1 cellular context compared by ENCODE assay signal in the genomic region with DNA sequence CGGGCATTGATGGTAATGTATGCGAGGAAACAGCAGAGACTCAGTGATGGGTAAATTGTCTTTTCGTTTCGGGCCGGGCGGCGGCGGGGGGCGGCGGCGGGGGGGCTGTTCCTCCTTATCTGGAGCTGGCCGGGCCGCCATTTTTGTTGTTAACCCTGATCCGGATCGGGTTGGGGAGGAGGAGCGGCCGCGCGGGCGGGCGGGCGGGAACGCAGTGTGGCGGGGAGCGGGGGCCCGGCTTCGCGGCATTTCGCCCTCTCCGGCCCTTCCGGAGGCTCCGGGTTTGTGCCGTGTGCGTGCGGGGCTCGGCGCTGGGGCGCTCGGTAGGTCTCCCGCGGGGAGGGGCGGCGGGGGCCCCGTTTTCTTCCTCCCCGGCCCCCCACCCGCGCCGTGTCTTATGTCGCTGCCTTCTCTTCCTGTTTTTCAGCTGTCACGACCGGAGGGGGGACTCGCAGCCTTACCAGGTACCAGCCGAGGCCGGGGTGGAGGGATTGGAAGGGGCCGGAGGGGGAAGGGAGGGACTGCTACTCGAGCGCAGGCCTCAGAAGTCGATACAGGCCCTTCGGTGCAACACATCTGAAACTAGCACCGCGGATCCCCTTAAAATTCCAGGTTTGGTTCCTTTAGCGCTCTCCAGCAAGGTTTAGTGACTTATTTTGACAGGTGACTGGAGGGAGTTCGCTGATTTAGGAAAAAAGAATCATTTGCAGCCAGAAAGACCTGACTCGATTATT.
TF ChIP-seq lines count a peak whose summit lies in the region.

No MANE protein-coding gene starts in this region.

TF ChIP-seq in HepG2, 621 proteins besides CTCF, POLR2A, EP300 and RAD21 (continued from another document and continues in another):
- TF ChIP-seq, protein P1, sequence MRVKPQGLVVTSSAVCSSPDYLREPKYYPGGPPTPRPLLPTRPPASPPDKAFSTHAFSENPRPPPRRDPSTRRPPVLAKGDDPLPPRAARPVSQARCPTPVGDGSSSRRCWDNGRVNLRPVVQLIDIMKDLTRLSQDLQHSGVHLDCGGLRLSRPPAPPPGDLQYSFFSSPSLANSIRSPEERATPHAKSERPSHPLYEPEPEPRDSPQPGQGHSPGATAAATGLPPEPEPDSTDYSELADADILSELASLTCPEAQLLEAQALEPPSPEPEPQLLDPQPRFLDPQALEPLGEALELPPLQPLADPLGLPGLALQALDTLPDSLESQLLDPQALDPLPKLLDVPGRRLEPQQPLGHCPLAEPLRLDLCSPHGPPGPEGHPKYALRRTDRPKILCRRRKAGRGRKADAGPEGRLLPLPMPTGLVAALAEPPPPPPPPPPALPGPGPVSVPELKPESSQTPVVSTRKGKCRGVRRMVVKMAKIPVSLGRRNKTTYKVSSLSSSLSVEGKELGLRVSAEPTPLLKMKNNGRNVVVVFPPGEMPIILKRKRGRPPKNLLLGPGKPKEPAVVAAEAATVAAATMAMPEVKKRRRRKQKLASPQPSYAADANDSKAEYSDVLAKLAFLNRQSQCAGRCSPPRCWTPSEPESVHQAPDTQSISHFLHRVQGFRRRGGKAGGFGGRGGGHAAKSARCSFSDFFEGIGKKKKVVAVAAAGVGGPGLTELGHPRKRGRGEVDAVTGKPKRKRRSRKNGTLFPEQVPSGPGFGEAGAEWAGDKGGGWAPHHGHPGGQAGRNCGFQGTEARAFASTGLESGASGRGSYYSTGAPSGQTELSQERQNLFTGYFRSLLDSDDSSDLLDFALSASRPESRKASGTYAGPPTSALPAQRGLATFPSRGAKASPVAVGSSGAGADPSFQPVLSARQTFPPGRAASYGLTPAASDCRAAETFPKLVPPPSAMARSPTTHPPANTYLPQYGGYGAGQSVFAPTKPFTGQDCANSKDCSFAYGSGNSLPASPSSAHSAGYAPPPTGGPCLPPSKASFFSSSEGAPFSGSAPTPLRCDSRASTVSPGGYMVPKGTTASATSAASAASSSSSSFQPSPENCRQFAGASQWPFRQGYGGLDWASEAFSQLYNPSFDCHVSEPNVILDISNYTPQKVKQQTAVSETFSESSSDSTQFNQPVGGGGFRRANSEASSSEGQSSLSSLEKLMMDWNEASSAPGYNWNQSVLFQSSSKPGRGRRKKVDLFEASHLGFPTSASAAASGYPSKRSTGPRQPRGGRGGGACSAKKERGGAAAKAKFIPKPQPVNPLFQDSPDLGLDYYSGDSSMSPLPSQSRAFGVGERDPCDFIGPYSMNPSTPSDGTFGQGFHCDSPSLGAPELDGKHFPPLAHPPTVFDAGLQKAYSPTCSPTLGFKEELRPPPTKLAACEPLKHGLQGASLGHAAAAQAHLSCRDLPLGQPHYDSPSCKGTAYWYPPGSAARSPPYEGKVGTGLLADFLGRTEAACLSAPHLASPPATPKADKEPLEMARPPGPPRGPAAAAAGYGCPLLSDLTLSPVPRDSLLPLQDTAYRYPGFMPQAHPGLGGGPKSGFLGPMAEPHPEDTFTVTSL (CRISPR knock-in tag; IDR thresholded peaks at IDR 0.05; ENCODE audit: borderline replicate concordance): peak; percentile 47; the same call in 1 of the 2 replicates
- TF ChIP-seq, protein P2, sequence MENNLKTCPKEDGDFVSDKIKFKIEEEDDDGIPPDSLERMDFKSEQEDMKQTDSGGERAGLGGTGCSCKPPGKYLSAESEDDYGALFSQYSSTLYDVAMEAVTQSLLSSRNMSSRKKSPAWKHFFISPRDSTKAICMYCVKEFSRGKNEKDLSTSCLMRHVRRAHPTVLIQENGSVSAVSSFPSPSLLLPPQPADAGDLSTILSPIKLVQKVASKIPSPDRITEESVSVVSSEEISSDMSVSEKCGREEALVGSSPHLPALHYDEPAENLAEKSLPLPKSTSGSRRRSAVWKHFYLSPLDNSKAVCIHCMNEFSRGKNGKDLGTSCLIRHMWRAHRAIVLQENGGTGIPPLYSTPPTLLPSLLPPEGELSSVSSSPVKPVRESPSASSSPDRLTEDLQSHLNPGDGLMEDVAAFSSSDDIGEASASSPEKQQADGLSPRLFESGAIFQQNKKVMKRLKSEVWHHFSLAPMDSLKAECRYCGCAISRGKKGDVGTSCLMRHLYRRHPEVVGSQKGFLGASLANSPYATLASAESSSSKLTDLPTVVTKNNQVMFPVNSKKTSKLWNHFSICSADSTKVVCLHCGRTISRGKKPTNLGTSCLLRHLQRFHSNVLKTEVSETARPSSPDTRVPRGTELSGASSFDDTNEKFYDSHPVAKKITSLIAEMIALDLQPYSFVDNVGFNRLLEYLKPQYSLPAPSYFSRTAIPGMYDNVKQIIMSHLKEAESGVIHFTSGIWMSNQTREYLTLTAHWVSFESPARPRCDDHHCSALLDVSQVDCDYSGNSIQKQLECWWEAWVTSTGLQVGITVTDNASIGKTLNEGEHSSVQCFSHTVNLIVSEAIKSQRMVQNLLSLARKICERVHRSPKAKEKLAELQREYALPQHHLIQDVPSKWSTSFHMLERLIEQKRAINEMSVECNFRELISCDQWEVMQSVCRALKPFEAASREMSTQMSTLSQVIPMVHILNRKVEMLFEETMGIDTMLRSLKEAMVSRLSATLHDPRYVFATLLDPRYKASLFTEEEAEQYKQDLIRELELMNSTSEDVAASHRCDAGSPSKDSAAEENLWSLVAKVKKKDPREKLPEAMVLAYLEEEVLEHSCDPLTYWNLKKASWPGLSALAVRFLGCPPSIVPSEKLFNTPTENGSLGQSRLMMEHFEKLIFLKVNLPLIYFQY (CRISPR knock-in tag; IDR thresholded peaks at IDR 0.05; ENCODE audit: borderline replicate concordance): no peak
- TF ChIP-seq SIN3A (IDR thresholded peaks at IDR 0.05; ENCODE audit: borderline replicate concordance, low read depth, low read length) (peak; percentile 23; the same call in 1 of the 2 replicates), TOPORS (CRISPR knock-in tag; IDR thresholded peaks at IDR 0.05) (no peak), SALL2 (CRISPR knock-in tag; IDR thresholded peaks at IDR 0.05) (no peak), SP1 (IDR thresholded peaks at IDR 0.05) (no peak), SP1 (CRISPR knock-in tag; IDR thresholded peaks at IDR 0.05) (no peak), EEA1 (CRISPR knock-in tag; IDR thresholded peaks at IDR 0.05; ENCODE audit: borderline replicate concordance) (peak; percentile 26; the same call in 1 of the 2 replicates), KDM2A (CRISPR knock-in tag; IDR thresholded peaks at IDR 0.05; ENCODE audit: borderline replicate concordance, low read depth) (peak; percentile 62; the same call in 1 of the 2 replicates), YEATS4 (CRISPR knock-in tag; IDR thresholded peaks at IDR 0.05; ENCODE audit: borderline replicate concordance) (no peak), ZNF331 (CRISPR knock-in tag; IDR thresholded peaks at IDR 0.05) (0 out of 2 replicates have a peak, but pooled peaks have one; percentile 29), HMGXB4 (CRISPR knock-in tag; IDR thresholded peaks at IDR 0.05; ENCODE audit: borderline replicate concordance in 1 of 2, low read depth in 1 of 2) (peak; percentile 33 to 70; a peak in 2 of 4 replicates), PRPF4 (IDR thresholded peaks at IDR 0.05; ENCODE audit: low read depth, low read length, poor library complexity, severe bottlenecking) (peak; percentile 82), NFYB (CRISPR knock-in tag; IDR thresholded peaks at IDR 0.05) (no peak), MED13 (CRISPR knock-in tag; IDR thresholded peaks at IDR 0.05) (no peak), ZNF609 (CRISPR knock-in tag; IDR thresholded peaks at IDR 0.05; ENCODE audit: borderline replicate concordance) (0 out of 2 replicates have a peak, but pooled peaks have one; percentile 28), ZNF781 (CRISPR knock-in tag; IDR thresholded peaks at IDR 0.05; ENCODE audit: borderline replicate concordance, not compliant biosample characterization) (no peak), HCFC1 (IDR thresholded peaks at IDR 0.05; ENCODE audit: low read depth, low read length) (no peak), MYC (CRISPR knock-in tag; IDR thresholded peaks at IDR 0.05; ENCODE audit: borderline replicate concordance) (peak; percentile 32; the same call in 1 of the 2 replicates)
- TF ChIP-seq, protein P3, sequence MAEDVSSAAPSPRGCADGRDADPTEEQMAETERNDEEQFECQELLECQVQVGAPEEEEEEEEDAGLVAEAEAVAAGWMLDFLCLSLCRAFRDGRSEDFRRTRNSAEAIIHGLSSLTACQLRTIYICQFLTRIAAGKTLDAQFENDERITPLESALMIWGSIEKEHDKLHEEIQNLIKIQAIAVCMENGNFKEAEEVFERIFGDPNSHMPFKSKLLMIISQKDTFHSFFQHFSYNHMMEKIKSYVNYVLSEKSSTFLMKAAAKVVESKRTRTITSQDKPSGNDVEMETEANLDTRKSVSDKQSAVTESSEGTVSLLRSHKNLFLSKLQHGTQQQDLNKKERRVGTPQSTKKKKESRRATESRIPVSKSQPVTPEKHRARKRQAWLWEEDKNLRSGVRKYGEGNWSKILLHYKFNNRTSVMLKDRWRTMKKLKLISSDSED (CRISPR knock-in tag; IDR thresholded peaks at IDR 0.05): peak; percentile 50; the same call in 1 of the 2 replicates
- TF ChIP-seq, protein P4, sequence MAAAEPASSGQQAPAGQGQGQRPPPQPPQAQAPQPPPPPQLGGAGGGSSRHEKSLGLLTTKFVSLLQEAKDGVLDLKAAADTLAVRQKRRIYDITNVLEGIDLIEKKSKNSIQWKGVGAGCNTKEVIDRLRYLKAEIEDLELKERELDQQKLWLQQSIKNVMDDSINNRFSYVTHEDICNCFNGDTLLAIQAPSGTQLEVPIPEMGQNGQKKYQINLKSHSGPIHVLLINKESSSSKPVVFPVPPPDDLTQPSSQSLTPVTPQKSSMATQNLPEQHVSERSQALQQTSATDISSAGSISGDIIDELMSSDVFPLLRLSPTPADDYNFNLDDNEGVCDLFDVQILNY (CRISPR knock-in tag; conservative IDR thresholded peaks at IDR 0.05): peak; percentile 33; the same call in 1 of the 2 replicates
- TF ChIP-seq, protein P5, sequence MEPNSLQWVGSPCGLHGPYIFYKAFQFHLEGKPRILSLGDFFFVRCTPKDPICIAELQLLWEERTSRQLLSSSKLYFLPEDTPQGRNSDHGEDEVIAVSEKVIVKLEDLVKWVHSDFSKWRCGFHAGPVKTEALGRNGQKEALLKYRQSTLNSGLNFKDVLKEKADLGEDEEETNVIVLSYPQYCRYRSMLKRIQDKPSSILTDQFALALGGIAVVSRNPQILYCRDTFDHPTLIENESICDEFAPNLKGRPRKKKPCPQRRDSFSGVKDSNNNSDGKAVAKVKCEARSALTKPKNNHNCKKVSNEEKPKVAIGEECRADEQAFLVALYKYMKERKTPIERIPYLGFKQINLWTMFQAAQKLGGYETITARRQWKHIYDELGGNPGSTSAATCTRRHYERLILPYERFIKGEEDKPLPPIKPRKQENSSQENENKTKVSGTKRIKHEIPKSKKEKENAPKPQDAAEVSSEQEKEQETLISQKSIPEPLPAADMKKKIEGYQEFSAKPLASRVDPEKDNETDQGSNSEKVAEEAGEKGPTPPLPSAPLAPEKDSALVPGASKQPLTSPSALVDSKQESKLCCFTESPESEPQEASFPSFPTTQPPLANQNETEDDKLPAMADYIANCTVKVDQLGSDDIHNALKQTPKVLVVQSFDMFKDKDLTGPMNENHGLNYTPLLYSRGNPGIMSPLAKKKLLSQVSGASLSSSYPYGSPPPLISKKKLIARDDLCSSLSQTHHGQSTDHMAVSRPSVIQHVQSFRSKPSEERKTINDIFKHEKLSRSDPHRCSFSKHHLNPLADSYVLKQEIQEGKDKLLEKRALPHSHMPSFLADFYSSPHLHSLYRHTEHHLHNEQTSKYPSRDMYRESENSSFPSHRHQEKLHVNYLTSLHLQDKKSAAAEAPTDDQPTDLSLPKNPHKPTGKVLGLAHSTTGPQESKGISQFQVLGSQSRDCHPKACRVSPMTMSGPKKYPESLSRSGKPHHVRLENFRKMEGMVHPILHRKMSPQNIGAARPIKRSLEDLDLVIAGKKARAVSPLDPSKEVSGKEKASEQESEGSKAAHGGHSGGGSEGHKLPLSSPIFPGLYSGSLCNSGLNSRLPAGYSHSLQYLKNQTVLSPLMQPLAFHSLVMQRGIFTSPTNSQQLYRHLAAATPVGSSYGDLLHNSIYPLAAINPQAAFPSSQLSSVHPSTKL (CRISPR knock-in tag; IDR thresholded peaks at IDR 0.05): 0 out of 2 replicates have a peak, but pooled peaks have one; percentile 20
